8 cellular contexts compared by ENCODE assay signal in the genomic region with DNA sequence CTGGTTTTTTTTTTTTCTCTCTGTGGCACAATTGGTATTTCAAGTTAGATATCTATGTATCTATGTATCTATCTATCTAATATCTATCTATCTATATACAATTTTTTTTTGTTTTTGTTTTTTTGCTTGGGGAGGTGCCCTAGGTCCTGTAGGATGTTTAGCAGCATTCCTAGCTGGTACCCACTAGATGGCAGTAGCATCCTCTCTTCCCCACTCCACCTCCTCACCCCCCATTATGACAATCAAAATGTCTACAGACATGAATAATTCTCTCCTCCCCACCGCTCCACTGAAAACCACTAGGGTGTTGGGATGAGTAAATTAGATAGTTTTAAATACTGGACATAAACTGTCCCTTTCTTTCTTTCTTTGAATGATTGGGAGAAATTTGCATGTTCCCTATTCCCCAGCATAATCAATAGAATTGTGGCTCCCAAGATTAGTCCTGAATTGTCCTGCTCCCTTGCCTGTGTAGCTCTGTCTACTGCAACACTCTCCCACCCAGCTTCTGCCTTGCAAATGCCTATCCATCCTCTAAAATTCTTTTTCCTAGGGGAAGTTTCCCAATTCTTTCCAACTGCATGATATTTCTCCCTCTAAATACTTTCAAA.
DNase-seq lines count a peak whose midpoint lies in the region; ATAC-seq and TF ChIP-seq lines count a peak whose summit lies in the region.

No MANE protein-coding gene starts in this region.

- CTCF ChIA-PET in T-cell (lab: Charles Lee) = no interaction called here

- no peaks in the 10 kb centered on the region for H3K4me1 Mint-ChIP-seq in T-cell

- ATAC-seq in GM21576 (IDR thresholded peaks at IDR 0.05; ENCODE audit: unreplicated experiment) (peak; percentile 73), left lung (peak; percentile 86), T-cell (replicated peaks in 1 of 4) (no peak)

- intact Hi-C loops in left lung (cut with DNase I) = no loop called here
- intact Hi-C loops in posterior vena cava (cut with DNase I) = no loop called here

- no peaks in the 10 kb centered on the region for H3K27me3 ChIP-seq in GM06990 (replicated peaks; ENCODE audit: control insufficient read depth, insufficient read depth, low read length)
- no peaks in the 10 kb centered on the region for H3K27me3 ChIP-seq in MG63
- H3K27me3 ChIP-seq in left lung = no peaks in the 10 kb centered on the region

- H3K27ac ChIP-seq in left lung = no peak overlapping the region

- H3K4me1 ChIP-seq in left lung = no peaks in the 10 kb centered on the region

- H3K36me3 ChIP-seq in GM06990 (ENCODE audit: control insufficient read depth, insufficient read depth, low read length) (no peaks in the 10 kb centered on the region), MG63 (no peaks in the 10 kb centered on the region), left lung (no peaks in the 10 kb centered on the region)

- H3K9me3 ChIP-seq in MG63 (no peaks in the 10 kb centered on the region), left lung (no peaks in the 10 kb centered on the region)

- no peaks in the 10 kb centered on the region for H3K36me3 Mint-ChIP-seq in T-cell

- TF ChIP-seq CTCF in GM06990 (IDR thresholded peaks at IDR 0.05; ENCODE audit: insufficient read depth, low read length, poor library complexity, severe bottlenecking) = peak; percentile 62
- TF ChIP-seq CTCF in left lung (IDR thresholded peaks at IDR 0.05) = peak; percentile 56 to 59

- peaks cover 14 to 21% (median 18%) of the 10 kb centered on the region in 3 donors for H3K9me3 Mint-ChIP-seq in T-cell

- no peak for DNase-seq in GM06990 (ENCODE audit: extremely low read depth, insufficient read length)
- peak; percentile 37 for DNase-seq in MG63
- DNase-seq in amniotic stem cell (lab: John Stamatoyannopoulos, UW) = peak; percentile 30
- DNase-seq in left lung = no peak
- no peak for DNase-seq in posterior vena cava (ENCODE audit: low spot score)
- no peak for DNase-seq in T-cell
- no peak for DNase-seq in stimulated activated naive CD4-positive, alpha-beta T cell treated with Interleukin-2 at 50 U/mL for 16 hours (lab: John Stamatoyannopoulos, UW)

- no peak overlapping the region for H3K27ac Mint-ChIP-seq in T-cell

- H3K27me3 Mint-ChIP-seq in T-cell = no peaks in the 10 kb centered on the region

- H3K4me3 ChIP-seq in GM06990 (replicated peaks; ENCODE audit: low read depth, low read length) (no peak overlapping the region), MG63 (no peak overlapping the region), left lung (no peak overlapping the region)

- POLR2A ChIA-PET in T-cell (lab: Charles Lee) = no interaction called here

- no peak overlapping the region for H3K4me3 Mint-ChIP-seq in T-cell

Comparison
In these comparisons a context has a peak if more than half of its experiments do, and no peak if none do; other contexts are left out.
1. DNase-seq: peak in MG63 (single experiment) and amniotic stem cell (single experiment); none in GM06990 (single experiment), left lung (0 of 2), posterior vena cava (single experiment), T-cell (0 of 34) and stimulated activated naive CD4-positive, alpha-beta T cell treated with Interleukin-2 at 50 U/mL for 16 hours (single experiment).
2. ATAC-seq: peak in GM21576 (single experiment) and left lung (single experiment); none in T-cell (0 of 4).